Comparison of ENCODE assay signal across 9 cellular contexts in the genomic region with DNA sequence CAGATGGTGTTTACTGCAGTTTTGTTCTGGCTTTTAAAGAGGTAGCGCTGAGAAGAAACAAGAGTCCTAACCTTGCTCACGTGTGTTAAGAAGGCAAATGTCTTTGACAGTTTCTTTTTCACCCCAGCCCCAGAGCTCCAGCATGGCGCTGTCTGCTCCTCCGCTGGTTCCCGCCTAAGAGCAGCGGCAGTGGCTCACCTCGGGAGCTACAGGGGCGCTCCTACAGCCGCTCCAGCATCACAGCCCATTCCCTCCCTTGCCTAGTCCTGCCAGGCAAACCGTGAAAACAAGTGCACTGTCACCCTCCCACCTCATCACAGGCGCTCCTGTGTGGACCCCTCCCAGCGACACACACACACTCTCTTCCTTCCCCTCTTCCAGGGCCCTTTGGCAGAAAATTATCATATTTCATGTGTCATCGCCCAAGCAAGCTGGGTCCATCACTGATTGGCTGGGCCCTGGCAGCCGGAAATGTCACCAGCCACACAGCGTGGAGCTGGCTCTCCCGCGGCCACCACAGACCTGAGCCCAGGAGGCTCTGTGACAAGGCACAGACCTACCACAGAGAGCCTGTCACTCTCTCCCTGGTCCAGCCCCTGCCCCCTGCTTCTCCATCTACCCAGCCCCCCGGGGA. TPM values are rescaled to one million over a fixed set of nuclear protein-coding genes. Genes with fewer than 3 reads are reported as not detected.
A peak's percentile ranks its signal among the peaks of the same experiment; 100 is the strongest.
DNase-seq lines count a peak whose midpoint lies in the region; ATAC-seq, FAIRE-seq and TF ChIP-seq lines count a peak whose summit lies in the region.
"Had no signal": no experiment of that assay in that cellular context is flagged by ENCODE, and none has a peak within 500 bp of the region (broad histone marks: within the 10 kb centered on the region; RNA-seq: fewer than 3 reads in every experiment).

No MANE protein-coding gene starts in this region.

- TF ChIP-seq POLR2A in right lobe of liver (IDR thresholded peaks at IDR 0.05) (no peak), HepG2 (IDR thresholded peaks at IDR 0.05; ENCODE audit: insufficient read depth in 1 of 2, low read depth in 2 of 2, low read length in 2 of 2) (no peak), K562 (conservative IDR thresholded peaks at IDR 0.05) (no peak)

- H2AFZ ChIP-seq in HepG2 (ENCODE audit: low read length) (no peak overlapping the region), K562 (ENCODE audit: low read depth, low read length) (peak overlapping the region; percentile 41), mesenchymal stem cell (ENCODE audit: low read depth, low read length) (peak overlapping the region; percentile 60)

- TF ChIP-seq CTCF in right lobe of liver (IDR thresholded peaks at IDR 0.05) (no peak), HepG2 (CRISPR knock-in tag; IDR thresholded peaks at IDR 0.05) (no peak), K562 (IDR thresholded peaks at IDR 0.05 in 2 of 3, conservative IDR thresholded peaks at IDR 0.05 in 1 of 3; ENCODE audit: insufficient read depth in 2 of 3, low read depth in 1 of 3, low read length in 3 of 3) (no peak)

- peaks cover 55% of the 10 kb centered on the region for H3K4me1 Mint-ChIP-seq in T-helper 2 cell treated with Interferon-gamma antibody and Interleukin-4, amounts not matched to agents 5 μg/mL and 100 μg/mL, for 36 hours (ENCODE audit: low read depth)

- in situ Hi-C loops in HepG2 (cut with HindIII; ENCODE audit: extremely low pct_ligation_motif_present, low pct_unique_long_range_greater_than_20kb): loop anchor here (10.0 kb wide), 1 partner anchor 55 kb away; no protein-coding TSS in a partner anchor
- in situ Hi-C loops in K562 (cut with MboI): no loop called here

- no peak overlapping the region for H3K4me3 ChIP-seq in right lobe of liver
- H3K4me3 ChIP-seq in HepG2 (replicated peaks in 1 of 3; ENCODE audit: insufficient read depth in 1 of 3, low read depth in 2 of 3, low read length in 3 of 3): no peak overlapping the region
- peak overlapping the region; percentile 87 for H3K4me3 ChIP-seq in Jurkat, Clone E6-1 (ENCODE audit: low read length)
- no peak overlapping the region for H3K4me3 ChIP-seq in K562
- peak overlapping the region in 1 of 2 experiments; percentile 48 for H3K4me3 ChIP-seq in mesenchymal stem cell (ENCODE audit: insufficient read depth in 1 of 2, low read depth in 1 of 2, low read length in 2 of 2)

- peaks cover 14% of the 10 kb centered on the region for H3K27me3 Mint-ChIP-seq in T-helper 2 cell treated with Interferon-gamma antibody and Interleukin-4, amounts not matched to agents 5 μg/mL and 100 μg/mL, for 36 hours (ENCODE audit: low read depth)

- no peaks in the 10 kb centered on the region for H3K9me1 ChIP-seq in K562 (ENCODE audit: control insufficient read depth, insufficient read depth, low read length)

- no peak overlapping the region for H3K4ac ChIP-seq in mesenchymal stem cell (ENCODE audit: low read depth in 1 of 2, low read length in 2 of 2)

- FAIRE-seq in HepG2 (lab: Jason Lieb, UNC): no peak
- no peak for FAIRE-seq in K562 (lab: Jason Lieb, UNC)

- no peak overlapping the region for H2BK15ac ChIP-seq in mesenchymal stem cell (ENCODE audit: low read depth, poor library complexity, severe bottlenecking)

- H3K79me1 ChIP-seq in mesenchymal stem cell (replicated peaks; ENCODE audit: low read length, poor library complexity, severe bottlenecking): peaks cover 20% of the 10 kb centered on the region

- peaks cover 0 to 5% (median 0%) of the 10 kb centered on the region in 4 donors for H3K4me1 ChIP-seq in right lobe of liver
- no peaks in the 10 kb centered on the region for H3K4me1 ChIP-seq in HepG2 (ENCODE audit: insufficient read depth, low read length)
- H3K4me1 ChIP-seq in K562 (replicated peaks in 1 of 2; ENCODE audit: control insufficient read depth in 2 of 2, insufficient read depth in 2 of 2, low read length in 2 of 2): peaks cover 0 to 12% of the 10 kb centered on the region in 2 experiments; a peak in 2 of 5 replicates
- peaks cover 26% of the 10 kb centered on the region for H3K4me1 ChIP-seq in mesenchymal stem cell (ENCODE audit: control insufficient read depth, insufficient read depth, low read depth, low read length)

- no peak overlapping the region for H3K9ac ChIP-seq in HepG2 (ENCODE audit: insufficient read depth, low read depth, low read length)
- peak overlapping the region in 1 of 2 experiments; percentile 67; a peak in 1 of 4 replicates for H3K9ac ChIP-seq in K562 (ENCODE audit: insufficient read depth in 1 of 2, low read depth in 2 of 2, low read length in 2 of 2)
- H3K9ac ChIP-seq in mesenchymal stem cell (ENCODE audit: low read length): no peak overlapping the region

- no TSS peak for BruUV-seq in HepG2 (replicated peaks; lab: Mats Ljungman, UMichigan)
- BruUV-seq in K562 (replicated peaks; lab: Mats Ljungman, UMichigan): no TSS peak

- H3K36me3 ChIP-seq in right lobe of liver (no peaks in the 10 kb centered on the region), HepG2 (replicated peaks in 1 of 2; ENCODE audit: control insufficient read depth in 1 of 2, insufficient read depth in 2 of 2, low read length in 2 of 2) (no peaks in the 10 kb centered on the region), K562 (ENCODE audit: control insufficient read depth, insufficient read depth, low read length) (no peaks in the 10 kb centered on the region), mesenchymal stem cell (ENCODE audit: control insufficient read depth in 1 of 2, insufficient read depth in 2 of 2, low read depth in 1 of 2, low read length in 2 of 2) (no peaks in the 10 kb centered on the region)

- H3K14ac ChIP-seq in mesenchymal stem cell (ENCODE audit: low read length in 2 of 2): peak overlapping the region in 1 of 2 experiments; percentile 18

- no peak overlapping the region for H2BK120ac ChIP-seq in mesenchymal stem cell (ENCODE audit: low read depth, low read length)

- no peak for TF ChIP-seq RAD21 in HepG2 (CRISPR knock-in tag; IDR thresholded peaks at IDR 0.05)
- no peak for TF ChIP-seq RAD21 in K562 (CRISPR knock-in tag; conservative IDR thresholded peaks at IDR 0.05 in 1 of 2, IDR thresholded peaks at IDR 0.05 in 1 of 2)

- no peaks in the 10 kb centered on the region for H3K9me3 Mint-ChIP-seq in T-helper 2 cell treated with Interferon-gamma antibody and Interleukin-4, amounts not matched to agents 5 μg/mL and 100 μg/mL, for 36 hours

- no peak for TF ChIP-seq EP300 in HepG2 (IDR thresholded peaks at IDR 0.05; ENCODE audit: low read depth in 2 of 2, low read length in 2 of 2)
- TF ChIP-seq EP300 in HepG2 (CRISPR knock-in tag; IDR thresholded peaks at IDR 0.05; ENCODE audit: borderline replicate concordance): no peak
- TF ChIP-seq EP300 in K562 (IDR thresholded peaks at IDR 0.05; ENCODE audit: low read length): no peak

- H3K9me3 ChIP-seq in right lobe of liver: no peaks in the 10 kb centered on the region
- no peaks in the 10 kb centered on the region for H3K9me3 ChIP-seq in HepG2 (ENCODE audit: low read length)
- no peaks in the 10 kb centered on the region for H3K9me3 ChIP-seq in K562 (replicated peaks; ENCODE audit: control insufficient read depth, insufficient read depth, low read depth, low read length)
- no peaks in the 10 kb centered on the region for H3K9me3 ChIP-seq in mesenchymal stem cell (ENCODE audit: control insufficient read depth, low read length)

- no peaks in the 10 kb centered on the region for H3K27me3 ChIP-seq in right lobe of liver
- peaks cover 1 to 19% of the 10 kb centered on the region in 2 experiments; a peak in 4 of 5 replicates for H3K27me3 ChIP-seq in HepG2 (ENCODE audit: control insufficient read depth in 1 of 2, insufficient read depth in 2 of 2, low read length in 2 of 2)
- peaks cover 23 to 44% of the 10 kb centered on the region in 2 experiments; a peak in 4 of 5 replicates for H3K27me3 ChIP-seq in K562 (ENCODE audit: control insufficient read depth in 2 of 2, insufficient read depth in 2 of 2, low read length in 2 of 2)
- peaks cover 0 to 7% of the 10 kb centered on the region in 2 experiments for H3K27me3 ChIP-seq in mesenchymal stem cell (ENCODE audit: control insufficient read depth in 1 of 2, insufficient read depth in 1 of 2, low read length in 2 of 2)

- peak overlapping the region in 1 of 2 experiments; percentile 67 for H3K18ac ChIP-seq in mesenchymal stem cell (ENCODE audit: low read depth in 1 of 2, low read length in 2 of 2)

- H3K27ac Mint-ChIP-seq in T-helper 2 cell treated with Interferon-gamma antibody and Interleukin-4, amounts not matched to agents 5 μg/mL and 100 μg/mL, for 36 hours: peak overlapping the region; percentile 98

- no peak overlapping the region for H3K4me2 ChIP-seq in HepG2 (ENCODE audit: low read depth, low read length)
- H3K4me2 ChIP-seq in K562 (ENCODE audit: insufficient read depth, low read length): peak overlapping the region; percentile 32; the same call in 1 of the 2 replicates
- H3K4me2 ChIP-seq in mesenchymal stem cell (ENCODE audit: low read length, poor library complexity, severe bottlenecking): peak overlapping the region; percentile 85

- peak overlapping the region; percentile 96 for H3K4me3 Mint-ChIP-seq in T-helper 2 cell treated with Interferon-gamma antibody and Interleukin-4, amounts not matched to agents 5 μg/mL and 100 μg/mL, for 36 hours

- H3K36me3 Mint-ChIP-seq in T-helper 2 cell treated with Interferon-gamma antibody and Interleukin-4, amounts not matched to agents 5 μg/mL and 100 μg/mL, for 36 hours (ENCODE audit: low read depth): peaks cover 7% of the 10 kb centered on the region

- H4K8ac ChIP-seq in mesenchymal stem cell (ENCODE audit: low read length): peak overlapping the region; percentile 52

- peak; percentile 34 to 56 (median 46) for ATAC-seq in right lobe of liver
- ATAC-seq in HepG2: no peak
- peak; percentile 96 for ATAC-seq in K562

- WGBS in right lobe of liver (ENCODE audit: insufficient coverage, low coverage, low lambda C conversion rate, missing lambda C conversion rate): 48% methylated on average over 8 of the region's 18 CpGs
- WGBS in HepG2 (ENCODE audit: low lambda C conversion rate): 25% methylated on average over 17 of the region's 18 CpGs
- 2% methylated on average over 18 of the region's 18 CpGs for WGBS in K562 (ENCODE audit: insufficient coverage, low coverage, missing lambda C conversion rate)
- 20% methylated on average over 15 of the region's 18 CpGs for WGBS in mesenchymal stem cell

- peak overlapping the region in 1 of 2 experiments; percentile 75 for H2BK12ac ChIP-seq in mesenchymal stem cell (ENCODE audit: low read length in 2 of 2)

- H3K23ac ChIP-seq in mesenchymal stem cell (ENCODE audit: low read length in 2 of 2): peak overlapping the region in 1 of 2 experiments; percentile 81

- no peaks in the 10 kb centered on the region for H3K79me2 ChIP-seq in HepG2 (ENCODE audit: insufficient read depth, low read length)
- no peaks in the 10 kb centered on the region for H3K79me2 ChIP-seq in K562 (ENCODE audit: control insufficient read depth, insufficient read depth, low read length)

- no peak overlapping the region for H4K91ac ChIP-seq in mesenchymal stem cell (ENCODE audit: low read length)

- POLR2A ChIA-PET in HepG2 (lab: Yijun Ruan, JAX): no interaction called here
- POLR2A ChIA-PET in K562 (lab: Yijun Ruan, JAX): interaction anchor here (0.5 to 1.2 kb wide), 3 partner anchors 26 to 809 kb away, joined by 3 to 5 read pairs (median 4); no protein-coding TSS in a partner anchor

- H2BK5ac ChIP-seq in mesenchymal stem cell (ENCODE audit: low read depth, low read length, poor library complexity, severe bottlenecking): no peak overlapping the region

- H4K20me1 ChIP-seq in HepG2 (ENCODE audit: insufficient read depth, low read length) (no peaks in the 10 kb centered on the region), K562 (replicated peaks; ENCODE audit: control insufficient read depth, insufficient read depth, low read length) (0 out of 2 replicates have a peak, but pooled peaks cover 3% of the 10 kb centered on the region)

- intact Hi-C loops in right lobe of liver (cut with DNase I): no loop called here
- intact Hi-C loops in HepG2 (cut with micrococcal nuclease; ENCODE audit: unreplicated experiment): no loop called here
- intact Hi-C loops in K562 (cut with micrococcal nuclease): no loop called here

- CTCF ChIA-PET in HepG2 (lab: Yijun Ruan, JAX; ENCODE audit: low intra/inter-chr PET ratio, low total read pairs) (no interaction called here), K562 (lab: Yijun Ruan, JAX; ENCODE audit: low intra/inter-chr PET ratio) (no interaction called here)

- no peak overlapping the region for H3K27ac ChIP-seq in right lobe of liver
- no peak overlapping the region for H3K27ac ChIP-seq in HepG2 (ENCODE audit: extremely low read length, insufficient read depth, low read length)
- H3K27ac ChIP-seq in K562 (ENCODE audit: extremely low read depth, low read depth, low read length): no peak overlapping the region
- peak overlapping the region; percentile 73 for H3K27ac ChIP-seq in mesenchymal stem cell (ENCODE audit: low read length, poor library complexity, severe bottlenecking)
- H3K27ac ChIP-seq: C4-2B had no signal

- DNase-seq in right lobe of liver: peak in 2 of 3 donors; percentile 33 to 54
- no peak for DNase-seq in HepG2 (ENCODE audit: low spot score)
- peak; percentile 76 for DNase-seq in Jurkat, Clone E6-1 (ENCODE audit: low read depth, low spot score)
- peak; percentile 88 for DNase-seq in T-helper 2 cell treated with Interferon-gamma antibody and Interleukin-4, amounts not matched to agents 5 μg/mL and 100 μg/mL, for 36 hours (ENCODE audit: low spot score)
- DNase-seq in K562 (ENCODE audit: extremely low read depth in 1 of 4, low spot score in 3 of 4): peak; percentile 40 to 62 (median 52)
- DNase-seq in mesenchymal stem cell: peak; percentile 39
- peak; percentile 37 to 58 for DNase-seq in stimulated activated CD8-positive, alpha-beta memory T cell treated with anti-CD3 and anti-CD28 coated beads, Interleukin-2, amount 100 ng/mL, for 1 hour (ENCODE audit: low read depth in 2 of 2)
- DNase-seq in ureter (ENCODE audit: low spot score): no peak

- no peak overlapping the region for H2AK5ac ChIP-seq in mesenchymal stem cell (ENCODE audit: low read length, severe bottlenecking)

RNA-seq across cellular contexts. Expression of gene HIVEP3, which starts 1.2 kb away (rescaled TPM):
- total RNA-seq in right lobe of liver (1 to 10 TPM; 1.4 to 3.9 (median 2.2) TPM), HepG2 (2016; rRNA removed; fragmentation: Illumina TruSeq; extraction: Trizol) (not detected in 2 replicates), K562 (2014; rRNA removed) (0.09 and 0.16 TPM in 2 replicates), K562 (2014; rRNA removed; fragmentation: Illumina TruSeq; extraction: Trizol) (0.26 and 0.33 TPM in 2 replicates), K562 (2015; rRNA removed; fragmentation: Illumina TruSeq; extraction: Trizol) (0.11 and 0.23 TPM in 2 replicates), K562 (2021) (0.58 and 0.63 TPM in 2 replicates), ureter (10.1 TPM)
- total RNA-seq in HepG2 (2016; cell fraction: cytosol; rRNA removed; fragmentation: Illumina TruSeq; extraction: Trizol; ENCODE audit: low read depth): 0.18 TPM in 1 of 2 replicates, not detected in the other
- not detected in 2 replicates for total RNA-seq in HepG2 (2016; cell fraction: insoluble cytoplasmic fraction; rRNA removed; fragmentation: Illumina TruSeq; extraction: Trizol)
- total RNA-seq in HepG2 (2016; cell fraction: membrane; rRNA removed; fragmentation: Illumina TruSeq; extraction: Trizol): not detected in 2 replicates
- total RNA-seq in HepG2 (2016; cell fraction: nucleus; rRNA removed; fragmentation: Illumina TruSeq; extraction: Trizol): not detected in 2 replicates
- polyA plus RNA-seq in HepG2 (2011; rRNA removed) (0.01 and 0.05 TPM in 2 replicates), K562 (2011; rRNA removed) (0.23 and 0.35 TPM in 2 replicates), K562 (2014; fragmentation: Illumina TruSeq; extraction: Trizol) (0.53 and 0.55 TPM in 2 replicates), K562 (2014; fragmentation: Nextera tagmentation; extraction: Ambion mirVana) (under 1 TPM in 1 of 2 experiments, not detected in 1; 0.11 TPM), K562 (2014; rRNA removed) (0.15 and 0.49 TPM in 2 replicates)
- polyA plus RNA-seq in HepG2 (2011; cell fraction: cytosol; rRNA removed): 0.01 and 0.03 TPM in 2 replicates
- polyA plus RNA-seq in HepG2 (2011; cell fraction: nucleus; rRNA removed): not detected in 2 replicates
- polyA plus RNA-seq in HepG2 (2012): 0.01 TPM in 1 of 2 replicates, not detected in the other
- 0.11 and 0.15 TPM in 2 replicates for polyA plus RNA-seq in HepG2 (2016; cell fraction: cytosol; fragmentation: Illumina TruSeq; extraction: Trizol; ENCODE audit: low read depth)
- not detected in 2 replicates for polyA plus RNA-seq in HepG2 (2016; cell fraction: insoluble cytoplasmic fraction; fragmentation: Illumina TruSeq; extraction: Trizol; ENCODE audit: low read depth)
- 0.17 and 0.19 TPM in 2 replicates for polyA plus RNA-seq in HepG2 (2016; cell fraction: membrane; fragmentation: Illumina TruSeq; extraction: Trizol; ENCODE audit: low read depth)
- not detected in 2 replicates for polyA plus RNA-seq in HepG2 (2016; cell fraction: nucleus; fragmentation: Illumina TruSeq; extraction: Trizol; ENCODE audit: insufficient read depth, low read depth)
- 0.70 TPM in 1 of 2 replicates, not detected in the other for polyA minus RNA-seq in HepG2 (2011; rRNA and poly(A)+ RNA removed; ENCODE audit: low replicate concordance)
- polyA minus RNA-seq in HepG2 (2011; cell fraction: cytosol; rRNA and poly(A)+ RNA removed): 0.49 TPM in 1 of 2 replicates, not detected in the other
- not detected in 2 replicates for polyA minus RNA-seq in HepG2 (2011; cell fraction: nucleus; rRNA and poly(A)+ RNA removed)
- 13.6 TPM for polyA plus RNA-seq in Jurkat, Clone E6-1 (2012; ENCODE audit: insufficient read depth, insufficient read length)
- 1.9 and 2.5 TPM in 2 replicates for total RNA-seq in K562 (2011; cell fraction: chromatin; rRNA removed; ENCODE audit: low replicate concordance)
- total RNA-seq in K562 (2011; cell fraction: nucleolus; rRNA removed): 0.83 and 2.0 TPM in 2 replicates
- total RNA-seq in K562 (2011; cell fraction: nucleoplasm; rRNA removed): 1.5 and 2.0 TPM in 2 replicates
- 0.28 and 0.54 TPM in 2 replicates for polyA plus RNA-seq in K562 (2011; cell fraction: cytosol; rRNA removed)
- polyA plus RNA-seq in K562 (2011; cell fraction: nucleus; rRNA removed): 0.38 and 0.65 TPM in 2 replicates
- 0.43 and 0.93 TPM in 2 replicates for polyA plus RNA-seq in K562 (2012)
- polyA minus RNA-seq in K562 (2011; rRNA and poly(A)+ RNA removed): 0.45 and 0.74 TPM in 2 replicates
- polyA minus RNA-seq in K562 (2011; cell fraction: cytosol; rRNA and poly(A)+ RNA removed): 0.55 TPM in 1 of 2 replicates, not detected in the other
- polyA minus RNA-seq in K562 (2011; cell fraction: nucleus; rRNA and poly(A)+ RNA removed): 0.11 and 0.40 TPM in 2 replicates
- 3.5 TPM for polyA plus RNA-seq in mesenchymal stem cell (2013, experiment 1 of 2)
- 3.6 TPM for polyA plus RNA-seq in mesenchymal stem cell (2013, experiment 2 of 2)

Comparison
In these comparisons a context has a peak if more than half of its experiments do, and no peak if none do; other contexts are left out.
1. DNase-seq: peak in right lobe of liver (2 of 3), Jurkat, Clone E6-1 (single experiment), T-helper 2 cell treated with Interferon-gamma antibody and Interleukin-4, amounts not matched to agents 5 μg/mL and 100 μg/mL, for 36 hours (single experiment), K562 (4 of 4), mesenchymal stem cell (single experiment) and stimulated activated CD8-positive, alpha-beta memory T cell treated with anti-CD3 and anti-CD28 coated beads, Interleukin-2, amount 100 ng/mL, for 1 hour (2 of 2); none in HepG2 (single experiment) and ureter (single experiment).